In the genomic region with DNA sequence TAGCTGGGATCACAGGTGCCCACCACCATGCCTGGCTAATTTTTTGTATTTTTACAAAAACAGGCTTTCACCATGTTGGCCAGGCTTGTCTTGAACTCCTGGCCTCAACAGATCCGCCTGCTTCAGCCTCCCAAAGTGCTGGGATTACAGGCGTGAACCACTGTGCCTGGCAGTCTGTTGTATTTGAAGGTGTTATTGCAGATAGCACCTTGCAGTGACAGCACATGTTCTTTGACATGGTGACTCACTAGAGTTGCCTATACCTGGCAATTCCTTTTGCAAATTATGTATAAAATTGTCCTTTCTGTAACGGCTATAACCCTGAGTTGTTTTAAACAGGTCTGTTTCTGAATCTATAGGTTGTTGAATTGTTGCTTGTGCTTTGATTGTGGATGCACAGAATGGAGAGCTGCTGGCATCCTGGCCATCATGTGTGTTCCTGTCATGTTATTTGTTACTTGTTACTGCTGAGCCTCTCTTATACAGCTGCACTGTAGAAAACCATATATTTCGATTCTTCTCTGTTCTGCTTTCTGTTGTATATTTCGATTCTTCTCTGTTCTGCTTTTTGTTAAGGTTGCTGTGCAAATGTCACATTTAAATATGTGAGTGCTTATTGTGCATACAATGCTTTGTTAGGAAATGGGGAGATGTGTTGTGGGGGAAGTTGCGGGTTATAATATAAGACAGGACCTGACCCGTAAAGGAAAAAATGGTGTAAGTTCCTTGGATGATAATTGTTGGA, we compare ENCODE assay signal across 8 cellular contexts. TPM values are rescaled to one million over a fixed set of nuclear protein-coding genes. Genes with fewer than 3 reads are reported as not detected.
DNase-seq lines count a peak whose midpoint lies in the region; ATAC-seq, FAIRE-seq and TF ChIP-seq lines count a peak whose summit lies in the region.

No MANE protein-coding gene starts in this region.

- H3K36me3 ChIP-seq in stomach (peaks cover 0 to 27% (median 10%) of the 10 kb centered on the region in 4 donors), ascending aorta (peaks cover 0 to 9% of the 10 kb centered on the region in 2 donors)

- H3K27ac Mint-ChIP-seq in activated naive CD8-positive, alpha-beta T cell treated with anti-CD3 and anti-CD28 coated beads, Interleukin-2, amount 50 U/mL, for 24 hours = peak overlapping the region; percentile 99

- CTCF ChIA-PET in AG04450 (lab: Charles Lee) = no interaction called here

- H3K36me3 Mint-ChIP-seq in activated naive CD8-positive, alpha-beta T cell treated with anti-CD3 and anti-CD28 coated beads, Interleukin-2, amount 50 U/mL, for 24 hours (ENCODE audit: low read depth) = peaks cover 78% of the 10 kb centered on the region

- no peaks in the 10 kb centered on the region for H3K9me3 ChIP-seq in AG04450 (ENCODE audit: control insufficient read depth, insufficient read depth, low read length)
- no peaks in the 10 kb centered on the region for H3K9me3 ChIP-seq in stomach
- H3K9me3 ChIP-seq in ascending aorta = no peaks in the 10 kb centered on the region

- FAIRE-seq in GM19239 (lab: Jason Lieb, UNC) = peak; percentile 93

- no peaks in the 10 kb centered on the region for H3K27me3 Mint-ChIP-seq in activated naive CD8-positive, alpha-beta T cell treated with anti-CD3 and anti-CD28 coated beads, Interleukin-2, amount 50 U/mL, for 24 hours

- no peak overlapping the region for H3K4me3 ChIP-seq in AG04450 (ENCODE audit: low read depth, low read length)
- peak overlapping the region in 2 of 4 donors; percentile 7 to 24 for H3K4me3 ChIP-seq in stomach
- no peak overlapping the region for H3K4me3 ChIP-seq in ascending aorta

- H3K4me1 ChIP-seq in stomach = peaks cover 0 to 94% (median 48%) of the 10 kb centered on the region in 4 donors
- peaks cover 0 to 18% of the 10 kb centered on the region in 2 donors for H3K4me1 ChIP-seq in ascending aorta

- peak overlapping the region; percentile 97 for H3K4me3 Mint-ChIP-seq in activated naive CD8-positive, alpha-beta T cell treated with anti-CD3 and anti-CD28 coated beads, Interleukin-2, amount 50 U/mL, for 24 hours

- peak; percentile 85 for ATAC-seq in HG03378 (IDR thresholded peaks at IDR 0.05; ENCODE audit: unreplicated experiment)
- ATAC-seq in activated naive CD8-positive, alpha-beta T cell treated with anti-CD3 and anti-CD28 coated beads, Interleukin-2, amount 50 U/mL, for 24 hours = peak; percentile 45

- peak overlapping the region; percentile 54 for H3K27ac ChIP-seq in AG04450 (ENCODE audit: low read depth, low read length)
- peak overlapping the region in 4 of 5 donors; percentile 14 to 51 (median 39) for H3K27ac ChIP-seq in stomach
- peak overlapping the region in 1 of 2 donors; percentile 74 for H3K27ac ChIP-seq in ascending aorta

- WGBS in stomach, 5 donors = 29 to 65% (median 41%) methylated on average over 6 to 7 of the region's 7 CpGs

- no peak for DNase-seq in AG04450 (ENCODE audit: low read depth, low spot score)
- no peak for DNase-seq in GM19239 (ENCODE audit: insufficient read length, low spot score)
- no peak for DNase-seq in activated naive CD8-positive, alpha-beta T cell treated with anti-CD3 and anti-CD28 coated beads, Interleukin-2, amount 50 U/mL, for 24 hours
- DNase-seq in stomach = no peak
- DNase-seq in ascending aorta (ENCODE audit: low spot score in 2 of 2) = no peak
- DNase-seq in SHP77 (lab: John Stamatoyannopoulos, UW) = no peak
- DNase-seq in cerebellum (ENCODE audit: low spot score) = no peak

- POLR2A ChIA-PET in AG04450 (lab: Yijun Ruan, JAX) = interaction anchor here (1.6 kb wide), 1 partner anchor 8 kb away, joined by 10 read pairs; a partner anchor contains a TSS

- peaks cover 64% of the 10 kb centered on the region for H3K4me1 Mint-ChIP-seq in activated naive CD8-positive, alpha-beta T cell treated with anti-CD3 and anti-CD28 coated beads, Interleukin-2, amount 50 U/mL, for 24 hours

- intact Hi-C loops in stomach (cut with DNase I; ENCODE audit: low total_unique reads) = no loop called here
- intact Hi-C loops in ascending aorta (cut with DNase I) = no loop called here

- TF ChIP-seq EP300 in stomach (IDR thresholded peaks at IDR 0.05) = no peak

- no peaks in the 10 kb centered on the region for H3K9me3 Mint-ChIP-seq in activated naive CD8-positive, alpha-beta T cell treated with anti-CD3 and anti-CD28 coated beads, Interleukin-2, amount 50 U/mL, for 24 hours

- H3K27me3 ChIP-seq in AG04450 (ENCODE audit: control insufficient read depth, insufficient read depth, low read length) (no peaks in the 10 kb centered on the region), stomach (peaks cover 0 to 4% (median 0%) of the 10 kb centered on the region in 3 donors), ascending aorta (no peaks in the 10 kb centered on the region)

- TF ChIP-seq POLR2A in stomach (IDR thresholded peaks at IDR 0.05) = no peak

- TF ChIP-seq CTCF in AG04450 (IDR thresholded peaks at IDR 0.05; ENCODE audit: low read depth, low read length) (no peak), stomach (IDR thresholded peaks at IDR 0.05) (no peak), ascending aorta (IDR thresholded peaks at IDR 0.05) (no peak)

RNA-seq across cellular contexts. Expression of a gene that starts 8.1 kb away (rescaled TPM):
- polyA plus RNA-seq in AG04450 (2011; rRNA removed) (218 and 252 TPM in 2 replicates), stomach (10 to 100 TPM in 2 of 3 donors, 1 to 10 TPM in 1; 9.6 to 63.9 (median 10.5) TPM)
- 204 and 254 TPM in 2 replicates for polyA minus RNA-seq in AG04450 (2011; rRNA and poly(A)+ RNA removed)
- total RNA-seq in stomach (100 to 1,000 TPM in 4 of 5 donors, 10 to 100 TPM in 1; 53.9 to 303 (median 230) TPM), ascending aorta (64.2 TPM), cerebellum (254 TPM)

RNA-seq across cellular contexts. Expression of a gene that starts 37.3 kb away (rescaled TPM):
- polyA plus RNA-seq in AG04450 (2011; rRNA removed) (1.2 and 1.5 TPM in 2 replicates), stomach (1 to 10 TPM in 1 of 3 donors, under 1 TPM in 2; 0.46 to 1.7 (median 0.50) TPM)
- polyA minus RNA-seq in AG04450 (2011; rRNA and poly(A)+ RNA removed) = 1.2 and 1.7 TPM in 2 replicates
- total RNA-seq in stomach (10 to 100 TPM in 2 of 5 donors, 1 to 10 TPM in 3; 1.5 to 18.3 (median 4.1) TPM), ascending aorta (0.96 TPM), cerebellum (4.5 TPM)
